ENCODE assay signal across 1 cellular context in the genomic region with DNA sequence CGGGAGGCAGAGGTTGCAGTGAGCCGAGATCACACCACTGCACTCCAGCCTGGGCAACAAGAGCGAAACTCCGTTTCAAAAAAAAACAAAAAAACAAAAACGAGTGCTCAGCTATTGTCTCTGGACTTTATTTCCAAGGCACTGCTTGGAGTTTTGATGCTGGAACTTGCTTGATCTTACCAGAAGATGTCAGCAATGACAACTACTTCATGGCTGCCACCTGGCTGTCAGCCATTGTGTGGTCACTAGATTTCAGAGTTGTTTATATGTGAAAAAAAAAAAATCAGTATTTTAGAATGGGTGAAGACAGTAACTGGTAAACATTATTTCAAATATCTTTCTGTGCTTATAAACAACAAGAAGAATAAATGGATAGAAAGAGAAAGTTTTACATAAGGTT.
TF ChIP-seq lines count a peak whose summit lies in the region.

No MANE protein-coding gene starts in this region.

TF ChIP-seq in IMR-90, 13 proteins besides CTCF, POLR2A, EP300 and RAD21:
- TF ChIP-seq RCOR1 (IDR thresholded peaks at IDR 0.05; ENCODE audit: insufficient replicate concordance, low read length): no peak
